In genomic region chr5:111704452-111705085, GRCh38 we compare ENCODE assay signal across 17 cellular contexts. TPM values are rescaled to one million over a fixed set of nuclear protein-coding genes. Genes with fewer than 3 reads are reported as not detected.
DNase-seq lines count a peak whose midpoint lies in the region; ATAC-seq and TF ChIP-seq lines count a peak whose summit lies in the region.
"Had no signal": no experiment of that assay in that cellular context is flagged by ENCODE, and none has a peak within 500 bp of the region (broad histone marks: within the 10 kb centered on the region; RNA-seq: fewer than 3 reads in every experiment).

No MANE protein-coding gene starts in this region.

- peak; percentile 39 for ATAC-seq in activated CD8-positive, alpha-beta T cell treated with anti-CD3 and anti-CD28 coated beads, Interleukin-2, amount 10 ng/mL, durations not matched to agents 7 days and 5 days
- no peak for ATAC-seq in activated CD8-positive, alpha-beta T cell treated with anti-CD3 and anti-CD28 coated beads for 36 hours
- ATAC-seq in HG02759 (IDR thresholded peaks at IDR 0.05; ENCODE audit: unreplicated experiment) = peak; percentile 34
- peak; percentile 36 to 57 for ATAC-seq in stimulated activated naive B cell treated with anti-CD40 and anti-IgM and Interleukin-4, amounts not matched to agents 10 μg/mL and 1 μg/mL and 100 μg/mL, for 72 hours (replicated peaks)
- ATAC-seq: A549; effector memory CD8-positive, alpha-beta T cell had no signal

- H3K4me1 ChIP-seq in Loucy (ENCODE audit: insufficient read depth, low read length, poor library complexity, severe bottlenecking) = peaks cover 22% of the 10 kb centered on the region
- H3K4me1 ChIP-seq: A549, prostate gland, upper lobe of left lung had no signal

- H2AFZ ChIP-seq in Loucy (ENCODE audit: low read length) = no peak overlapping the region

- no peaks in the 10 kb centered on the region for H3K36me3 Mint-ChIP-seq in activated CD8-positive, alpha-beta T cell treated with anti-CD3 and anti-CD28 coated beads, Interleukin-2, amount 10 ng/mL, durations not matched to agents 7 days and 5 days (ENCODE audit: low read depth)
- no peaks in the 10 kb centered on the region for H3K36me3 Mint-ChIP-seq in activated CD8-positive, alpha-beta T cell treated with anti-CD3 and anti-CD28 coated beads for 36 hours (ENCODE audit: low read depth)
- no peaks in the 10 kb centered on the region for H3K36me3 Mint-ChIP-seq in stimulated activated naive B cell treated with anti-CD40 and anti-IgM and Interleukin-4, amounts not matched to agents 10 μg/mL and 1 μg/mL and 100 μg/mL, for 72 hours
- H3K36me3 Mint-ChIP-seq: CD8-positive, alpha-beta memory T cell; stimulated activated effector memory CD8-positive, alpha-beta T cell treated with anti-CD3 and anti-CD28 coated beads, Interleukin-12 subunit alpha, Interleukin-12 subunit beta, amount 100 ng/mL, for 72 hours had no signal

- no peak overlapping the region for H3K27ac Mint-ChIP-seq in activated CD8-positive, alpha-beta T cell treated with anti-CD3 and anti-CD28 coated beads, Interleukin-2, amount 10 ng/mL, durations not matched to agents 7 days and 5 days
- no peak overlapping the region for H3K27ac Mint-ChIP-seq in activated CD8-positive, alpha-beta T cell treated with anti-CD3 and anti-CD28 coated beads for 36 hours
- H3K27ac Mint-ChIP-seq in stimulated activated naive B cell treated with anti-CD40 and anti-IgM and Interleukin-4, amounts not matched to agents 10 μg/mL and 1 μg/mL and 100 μg/mL, for 72 hours = no peak overlapping the region
- H3K27ac Mint-ChIP-seq: CD8-positive, alpha-beta memory T cell; effector memory CD8-positive, alpha-beta T cell; nephron; stimulated activated effector memory CD8-positive, alpha-beta T cell treated with anti-CD3 and anti-CD28 coated beads, Interleukin-12 subunit alpha, Interleukin-12 subunit beta, amount 100 ng/mL, for 72 hours had no signal

- no peaks in the 10 kb centered on the region for H3K9me3 Mint-ChIP-seq in activated CD8-positive, alpha-beta T cell treated with anti-CD3 and anti-CD28 coated beads, Interleukin-2, amount 10 ng/mL, durations not matched to agents 7 days and 5 days (ENCODE audit: insufficient read depth)
- H3K9me3 Mint-ChIP-seq in activated CD8-positive, alpha-beta T cell treated with anti-CD3 and anti-CD28 coated beads for 36 hours = no peaks in the 10 kb centered on the region
- H3K9me3 Mint-ChIP-seq in stimulated activated naive B cell treated with anti-CD40 and anti-IgM and Interleukin-4, amounts not matched to agents 10 μg/mL and 1 μg/mL and 100 μg/mL, for 72 hours = no peaks in the 10 kb centered on the region
- H3K9me3 Mint-ChIP-seq: effector memory CD8-positive, alpha-beta T cell; nephron had no signal

- H3K27me3 Mint-ChIP-seq in activated CD8-positive, alpha-beta T cell treated with anti-CD3 and anti-CD28 coated beads, Interleukin-2, amount 10 ng/mL, durations not matched to agents 7 days and 5 days (ENCODE audit: low read depth) = peaks cover 7% of the 10 kb centered on the region
- no peaks in the 10 kb centered on the region for H3K27me3 Mint-ChIP-seq in activated CD8-positive, alpha-beta T cell treated with anti-CD3 and anti-CD28 coated beads for 36 hours
- H3K27me3 Mint-ChIP-seq in stimulated activated naive B cell treated with anti-CD40 and anti-IgM and Interleukin-4, amounts not matched to agents 10 μg/mL and 1 μg/mL and 100 μg/mL, for 72 hours = no peaks in the 10 kb centered on the region

- H3K4me3 ChIP-seq in Loucy (ENCODE audit: low read length, poor library complexity, severe bottlenecking) = peak overlapping the region; percentile 57
- H3K4me3 ChIP-seq: A549, prostate gland, spleen, upper lobe of left lung had no signal

- POLR2A ChIA-PET in activated CD8-positive, alpha-beta T cell treated with anti-CD3 and anti-CD28 coated beads, Interleukin-2, amount 10 ng/mL, durations not matched to agents 7 days and 5 days (lab: Charles Lee) = interaction anchor here (1.8 kb wide), 1 partner anchor 53 kb away, joined by 6 read pairs; no protein-coding TSS in a partner anchor
- POLR2A ChIA-PET in activated CD8-positive, alpha-beta T cell treated with anti-CD3 and anti-CD28 coated beads for 36 hours (lab: Charles Lee) = interaction anchor here (0.9 kb wide), 1 partner anchor 18 kb away, joined by 3 read pairs; no protein-coding TSS in a partner anchor

- H3F3A ChIP-seq in Loucy (ENCODE audit: low read depth) = no peaks in the 10 kb centered on the region

- H3K4me3 Mint-ChIP-seq in activated CD8-positive, alpha-beta T cell treated with anti-CD3 and anti-CD28 coated beads, Interleukin-2, amount 10 ng/mL, durations not matched to agents 7 days and 5 days = no peak overlapping the region
- no peak overlapping the region for H3K4me3 Mint-ChIP-seq in activated CD8-positive, alpha-beta T cell treated with anti-CD3 and anti-CD28 coated beads for 36 hours
- no peak overlapping the region for H3K4me3 Mint-ChIP-seq in stimulated activated naive B cell treated with anti-CD40 and anti-IgM and Interleukin-4, amounts not matched to agents 10 μg/mL and 1 μg/mL and 100 μg/mL, for 72 hours
- H3K4me3 Mint-ChIP-seq: CD8-positive, alpha-beta memory T cell; effector memory CD8-positive, alpha-beta T cell; nephron; stimulated activated effector memory CD8-positive, alpha-beta T cell treated with anti-CD3 and anti-CD28 coated beads, Interleukin-12 subunit alpha, Interleukin-12 subunit beta, amount 100 ng/mL, for 72 hours had no signal

- no peaks in the 10 kb centered on the region for H3K9me2 ChIP-seq in Loucy (replicated peaks; ENCODE audit: low read depth, low read length)

- no peaks in the 10 kb centered on the region for H3K9me3 ChIP-seq in Loucy (ENCODE audit: insufficient read depth, low read depth, low read length)
- H3K9me3 ChIP-seq: A549, prostate gland, spleen, upper lobe of left lung had no signal

- peak overlapping the region; percentile 75 for H3K4me2 ChIP-seq in Loucy (ENCODE audit: low read depth, low read length, poor library complexity, severe bottlenecking)
- H3K4me2 ChIP-seq: A549 had no signal

- peaks cover 16% of the 10 kb centered on the region for H3K4me1 Mint-ChIP-seq in activated CD8-positive, alpha-beta T cell treated with anti-CD3 and anti-CD28 coated beads, Interleukin-2, amount 10 ng/mL, durations not matched to agents 7 days and 5 days (ENCODE audit: low read depth)
- H3K4me1 Mint-ChIP-seq in activated CD8-positive, alpha-beta T cell treated with anti-CD3 and anti-CD28 coated beads for 36 hours (ENCODE audit: low read depth) = peaks cover 10% of the 10 kb centered on the region
- H3K4me1 Mint-ChIP-seq in stimulated activated naive B cell treated with anti-CD40 and anti-IgM and Interleukin-4, amounts not matched to agents 10 μg/mL and 1 μg/mL and 100 μg/mL, for 72 hours = peaks cover 7 to 13% of the 10 kb centered on the region in 2 donors
- H3K4me1 Mint-ChIP-seq: stimulated activated effector memory CD8-positive, alpha-beta T cell treated with anti-CD3 and anti-CD28 coated beads, Interleukin-12 subunit alpha, Interleukin-12 subunit beta, amount 100 ng/mL, for 72 hours had no signal

- H3K79me2 ChIP-seq in Loucy (ENCODE audit: insufficient read depth, low read length) = no peaks in the 10 kb centered on the region

- H3K36me3 ChIP-seq in Loucy (ENCODE audit: insufficient read depth, low read length) = no peaks in the 10 kb centered on the region
- H3K36me3 ChIP-seq: prostate gland, spleen, upper lobe of left lung had no signal

- intact Hi-C loops in activated CD8-positive, alpha-beta T cell treated with anti-CD3 and anti-CD28 coated beads for 36 hours (cut with micrococcal nuclease) = no loop called here

- TF ChIP-seq CTCF in activated CD8-positive, alpha-beta T cell treated with anti-CD3 and anti-CD28 coated beads for 36 hours (IDR thresholded peaks at IDR 0.05) = no peak
- no peak for TF ChIP-seq CTCF in Loucy (conservative IDR thresholded peaks at IDR 0.05; ENCODE audit: low read length)

- peak overlapping the region; percentile 48 for H3K9ac ChIP-seq in Loucy (ENCODE audit: low read depth, low read length, poor library complexity, severe bottlenecking)

- DNase-seq in activated CD8-positive, alpha-beta T cell treated with anti-CD3 and anti-CD28 coated beads, Interleukin-2, amount 10 ng/mL, durations not matched to agents 7 days and 5 days = no peak
- no peak for DNase-seq in activated CD8-positive, alpha-beta T cell treated with anti-CD3 and anti-CD28 coated beads for 36 hours
- no peak for DNase-seq in stimulated activated naive B cell treated with anti-CD40 and anti-IgM and Interleukin-4, amounts not matched to agents 10 μg/mL and 1 μg/mL and 100 μg/mL, for 72 hours
- DNase-seq in NCI-H2227 treated with DMSO at 0.1 percent for 48 hours (lab: John Stamatoyannopoulos, UW) = no peak
- DNase-seq in activated T-cell treated with anti-CD3 and anti-CD28 coated beads, Interleukin-2, amount 50 U/mL, for 48 hours = no peak
- DNase-seq in NCI-H1694 treated with DMSO at 0.1 percent for 48 hours (lab: John Stamatoyannopoulos, UW) = no peak
- DNase-seq: activated effector memory CD4-positive, alpha-beta T cell treated with anti-CD3 and anti-CD28 coated beads, Interleukin-2, amount 50 U/mL, for 16 hours; CD8-positive, alpha-beta memory T cell; effector memory CD8-positive, alpha-beta T cell; spleen; upper lobe of left lung had no signal

- no peaks in the 10 kb centered on the region for H4K20me1 ChIP-seq in Loucy (ENCODE audit: insufficient read depth, low read length, poor library complexity, severe bottlenecking)

- H3K27me3 ChIP-seq in Loucy (ENCODE audit: insufficient read depth, low read length, poor library complexity, severe bottlenecking) = no peaks in the 10 kb centered on the region
- H3K27me3 ChIP-seq: spleen, upper lobe of left lung had no signal

- CTCF ChIA-PET in activated CD8-positive, alpha-beta T cell treated with anti-CD3 and anti-CD28 coated beads, Interleukin-2, amount 10 ng/mL, durations not matched to agents 7 days and 5 days (lab: Charles Lee) = interaction anchor here (1.7 to 1.9 kb wide), 2 partner anchors 10 to 173 kb away, joined by 4 to 5 read pairs; no protein-coding TSS in a partner anchor
- CTCF ChIA-PET in activated CD8-positive, alpha-beta T cell treated with anti-CD3 and anti-CD28 coated beads for 36 hours (lab: Charles Lee) = no interaction called here

RNA-seq across cellular contexts. Expression of gene NREP, which starts 52.4 kb away (rescaled TPM):
- 10 to 100 TPM; 18.6 to 19.7 TPM for total RNA-seq in activated CD8-positive, alpha-beta T cell treated with anti-CD3 and anti-CD28 coated beads, Interleukin-2, amount 10 ng/mL, durations not matched to agents 7 days and 5 days
- total RNA-seq in activated CD8-positive, alpha-beta T cell treated with anti-CD3 and anti-CD28 coated beads for 36 hours = 10 to 100 TPM; 21.7 to 22.6 TPM
